17 cellular contexts compared by ENCODE assay signal in genomic region chr7:128075536-128076095, GRCh38. TPM values are rescaled to one million over a fixed set of nuclear protein-coding genes. Genes with fewer than 3 reads are reported as not detected.
"Had no signal": no experiment of that assay in that cellular context is flagged by ENCODE, and none has a peak within 500 bp of the region (broad histone marks: within the 10 kb centered on the region; RNA-seq: fewer than 3 reads in every experiment).

No MANE protein-coding gene starts in this region.

- H3K36me3 Mint-ChIP-seq: natural killer cell treated with Interleukin-12 subunit alpha and Interleukin-12 subunit beta and Interleukin-15 and Interleukin-18, amount 100 ng/mL, for 72 hours had no signal

- H3K4me1 ChIP-seq: left lung had no signal

- H3K9me3 ChIP-seq: adrenal gland, heart right ventricle, left lung, upper lobe of left lung had no signal

- H3K4me3 Mint-ChIP-seq: memory B cell; natural killer cell treated with Interleukin-12 subunit alpha and Interleukin-12 subunit beta and Interleukin-15 and Interleukin-18, amount 100 ng/mL, for 72 hours; stimulated activated naive CD8-positive, alpha-beta T cell treated with anti-CD3 and anti-CD28 coated beads, Interleukin-15, Interleukin-2, amounts not matched to agents 100 ng/mL and 50 ng/mL, for 24 hours had no signal

- H3K27me3 ChIP-seq: adrenal gland, heart right ventricle, left lung, upper lobe of left lung had no signal

- H3K4me1 Mint-ChIP-seq: memory B cell had no signal

- H3K4me3 ChIP-seq: adrenal gland, heart right ventricle, left lung, upper lobe of left lung had no signal

- ATAC-seq: left lung; natural killer cell treated with Interleukin-12 subunit alpha and Interleukin-12 subunit beta and Interleukin-15 and Interleukin-18, amount 100 ng/mL, for 72 hours had no signal

- H3K27me3 Mint-ChIP-seq: memory B cell; natural killer cell treated with Interleukin-12 subunit alpha and Interleukin-12 subunit beta and Interleukin-15 and Interleukin-18, amount 100 ng/mL, for 72 hours; stimulated activated naive CD8-positive, alpha-beta T cell treated with anti-CD3 and anti-CD28 coated beads, Interleukin-15, Interleukin-2, amounts not matched to agents 100 ng/mL and 50 ng/mL, for 24 hours had no signal

- H3K9me3 Mint-ChIP-seq: memory B cell; natural killer cell treated with Interleukin-12 subunit alpha and Interleukin-12 subunit beta and Interleukin-15 and Interleukin-18, amount 100 ng/mL, for 72 hours; stimulated activated naive CD8-positive, alpha-beta T cell treated with anti-CD3 and anti-CD28 coated beads, Interleukin-15, Interleukin-2, amounts not matched to agents 100 ng/mL and 50 ng/mL, for 24 hours had no signal

- H3K27ac Mint-ChIP-seq: memory B cell; natural killer cell treated with Interleukin-12 subunit alpha and Interleukin-12 subunit beta and Interleukin-15 and Interleukin-18, amount 100 ng/mL, for 72 hours; stimulated activated naive CD8-positive, alpha-beta T cell treated with anti-CD3 and anti-CD28 coated beads, Interleukin-15, Interleukin-2, amounts not matched to agents 100 ng/mL and 50 ng/mL, for 24 hours had no signal

- H3K27ac ChIP-seq: left lung, upper lobe of left lung had no signal

- DNase-seq: activated CD4-positive, alpha-beta T cell treated with anti-CD3 and anti-CD28 coated beads, Interleukin-2, amount 50 U/mL, for 1 hour; activated CD4-positive, CD25-positive, alpha-beta regulatory T cell; activated naive CD4-positive, alpha-beta T cell treated with anti-CD3 and anti-CD28 coated beads, Interleukin-2, amount 50 U/mL, for 16 hours; activated T-cell treated with anti-CD3 and anti-CD28 coated beads for 4 hours; cerebellar nuclear complex; foreskin melanocyte; heart right ventricle; islet precursor cell; left lung; stimulated activated CD4-positive, alpha-beta T cell treated with anti-CD3 and anti-CD28 coated beads, Interleukin-4, amount 100 ng/mL, for 1 hour; stimulated activated CD8-positive, alpha-beta memory T cell treated with anti-CD3 and anti-CD28 coated beads, Interleukin-4, amount 100 ng/mL, for 48 hours; upper lobe of left lung had no signal

RNA-seq across cellular contexts. Expression of gene LRRC4, which starts 44.4 kb away (rescaled TPM):
- total RNA-seq: T-helper 1 cell treated with Interleukin-12 subunit alpha and Interleukin-12 subunit beta and Interleukin-4 antibody, amounts not matched to agents 30 ng/mL and 1 ng/mL, for 36 hours had no signal
